ENCODE assay signal across 1 cellular context in the genomic region with DNA sequence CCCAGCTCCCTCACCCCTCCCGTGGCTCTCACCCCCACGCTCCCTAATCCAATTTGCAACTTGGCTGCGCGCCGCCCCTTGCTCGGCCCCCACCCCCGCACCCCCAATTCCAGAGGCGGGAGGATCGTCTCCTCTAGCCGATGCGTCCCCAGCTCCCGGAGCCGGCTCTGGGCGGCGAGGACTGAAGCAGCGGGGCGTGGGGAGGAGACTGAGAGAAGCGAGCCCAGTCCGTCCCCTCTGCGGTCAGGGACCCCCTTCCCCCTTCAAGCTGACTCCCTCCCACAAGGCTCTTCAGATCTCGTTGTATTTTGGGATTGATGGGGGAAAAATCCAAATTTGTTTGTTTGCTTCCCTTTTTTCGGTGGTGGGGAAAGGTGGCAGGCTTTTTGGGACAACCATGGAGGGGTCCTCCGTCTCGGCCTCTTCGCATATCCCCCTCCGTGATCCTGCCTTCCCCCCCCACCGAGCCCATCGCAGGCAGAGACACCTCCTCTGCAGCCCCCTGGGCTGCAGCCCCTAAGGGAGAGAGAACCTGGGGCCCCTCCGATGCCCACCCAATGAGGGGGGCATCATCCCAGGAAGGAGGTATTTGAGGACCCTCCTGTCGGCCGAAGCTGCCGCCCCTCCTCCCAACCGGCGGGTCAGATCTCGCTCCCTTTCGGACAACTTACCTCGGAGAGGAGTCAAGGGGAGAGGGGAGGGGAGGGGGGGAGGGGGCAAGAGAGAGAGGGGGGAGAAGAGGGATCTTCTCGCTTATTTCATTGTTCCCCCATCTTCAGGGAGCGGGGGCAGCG.
TF ChIP-seq lines count a peak whose summit lies in the region.

No MANE protein-coding gene starts in this region.

TF ChIP-seq in H1, 55 proteins besides CTCF, POLR2A, EP300 and RAD21:
- TF ChIP-seq, protein P1, sequence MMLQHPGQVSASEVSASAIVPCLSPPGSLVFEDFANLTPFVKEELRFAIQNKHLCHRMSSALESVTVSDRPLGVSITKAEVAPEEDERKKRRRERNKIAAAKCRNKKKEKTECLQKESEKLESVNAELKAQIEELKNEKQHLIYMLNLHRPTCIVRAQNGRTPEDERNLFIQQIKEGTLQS (IDR thresholded peaks at IDR 0.05; ENCODE audit: insufficient read depth, low read depth, low read length): no peak
- peak; percentile 54 for TF ChIP-seq RNF2 (IDR thresholded peaks at IDR 0.05; ENCODE audit: borderline replicate concordance, low read depth, low read length, missing control alignments, poor library complexity, severe bottlenecking)
